ENCODE assay signal across 12 cellular contexts in genomic region chr5:111741270-111741669, GRCh38. TPM values are rescaled to one million over a fixed set of nuclear protein-coding genes. Genes with fewer than 3 reads are reported as not detected.
DNase-seq lines count a peak whose midpoint lies in the region; ATAC-seq, FAIRE-seq and TF ChIP-seq lines count a peak whose summit lies in the region.
"Had no signal": no experiment of that assay in that cellular context is flagged by ENCODE, and none has a peak within 500 bp of the region (broad histone marks: within the 10 kb centered on the region; RNA-seq: fewer than 3 reads in every experiment).

No MANE protein-coding gene starts in this region.

- no peak overlapping the region for H3K56ac ChIP-seq in H1 (replicated peaks; ENCODE audit: insufficient read length, low read depth, low read length)

- no peaks in the 10 kb centered on the region for H3K36me3 Mint-ChIP-seq in CD4-positive, alpha-beta T cell (ENCODE audit: low read depth)

- no peak overlapping the region for H4K5ac ChIP-seq in H1 (ENCODE audit: insufficient read length, low read depth, low read length)

- H3K27ac ChIP-seq in CD4-positive, alpha-beta T cell (ENCODE audit: low read depth, low read length) = no peak overlapping the region
- H3K27ac ChIP-seq in KOPT-K1 (ENCODE audit: low read depth, low read length, poor library complexity, severe bottlenecking) (peak overlapping the region; percentile 96), H1 (ENCODE audit: low read depth, low read length) (no peak overlapping the region)

- no peak overlapping the region for H2BK15ac ChIP-seq in H1 (ENCODE audit: low read length)

- FAIRE-seq in H1 (lab: Jason Lieb, UNC) = no peak

- TF ChIP-seq CTCF in CD4-positive, alpha-beta T cell (IDR thresholded peaks at IDR 0.05) = no peak
- no peak for TF ChIP-seq CTCF in H1 (IDR thresholded peaks at IDR 0.05; ENCODE audit: control extremely low read depth in 1 of 3, insufficient read depth in 1 of 3, low read depth in 1 of 3, low read length in 3 of 3)

- 0 out of 4 replicates have a peak overlapping the region, but pooled peaks of 1 of the 2 experiments have one; percentile 14 for H3K4me2 ChIP-seq in H1 (ENCODE audit: insufficient read depth in 1 of 2, low read depth in 2 of 2, low read length in 2 of 2)

- H3K36me3 ChIP-seq in KOPT-K1 (ENCODE audit: insufficient read depth, low read length) (peaks cover 11% of the 10 kb centered on the region), H1 (ENCODE audit: control insufficient read depth in 2 of 4, insufficient read depth in 4 of 4, low read length in 3 of 4) (no peaks in the 10 kb centered on the region)
- H3K36me3 ChIP-seq: stomach had no signal

- H2BK12ac ChIP-seq in H1 (ENCODE audit: low read depth, low read length) = no peak overlapping the region

- H3K4ac ChIP-seq in H1 (replicated peaks; ENCODE audit: insufficient read length, low read depth, low read length) = no peak overlapping the region

- peaks cover 4 to 26% (median 16%) of the 10 kb centered on the region in 4 experiments; a peak in 6 of 7 replicates for H3K4me1 ChIP-seq in H1 (replicated peaks in 1 of 4; ENCODE audit: control insufficient read depth in 3 of 4, insufficient read depth in 4 of 4, low read length in 3 of 4)
- H3K4me1 ChIP-seq: Caco-2 had no signal

- H3K23ac ChIP-seq in H1 (ENCODE audit: insufficient read length) = no peak overlapping the region

- H2AK5ac ChIP-seq in H1 (ENCODE audit: low read depth, low read length) = no peak overlapping the region

- intact Hi-C loops in CD4-positive, alpha-beta T cell (cut with DNase I, micrococcal nuclease) = no loop called here

- H2AFZ ChIP-seq in H1 (ENCODE audit: low read length) = no peak overlapping the region

- no peak for TF ChIP-seq POLR2A in H1 (IDR thresholded peaks at IDR 0.05; ENCODE audit: control extremely low read depth in 1 of 2, low read depth in 2 of 2, low read length in 2 of 2)

- no peak overlapping the region for H3K14ac ChIP-seq in H1 (ENCODE audit: insufficient read length)

- no peak overlapping the region for H3K9ac ChIP-seq in H1 (replicated peaks in 1 of 4; ENCODE audit: extremely low read depth in 1 of 4, low read depth in 3 of 4, low read length in 3 of 4)

- CTCF ChIA-PET in CD4-positive, alpha-beta T cell (lab: Charles Lee) = no interaction called here
- CTCF ChIA-PET in H1 (lab: Charles Lee; ENCODE audit: partially characterized antibody) = interaction anchor here (1.5 kb wide), 1 partner anchor 209 kb away, joined by 3 read pairs; no protein-coding TSS in a partner anchor

- H3K27me3 ChIP-seq in CD4-positive, alpha-beta T cell (ENCODE audit: control insufficient read depth, insufficient read depth, low read length) = no peaks in the 10 kb centered on the region
- no peaks in the 10 kb centered on the region for H3K27me3 ChIP-seq in H1 (replicated peaks in 1 of 4; ENCODE audit: control insufficient read depth in 3 of 4, extremely low read depth in 1 of 4, insufficient read depth in 3 of 4, low read length in 3 of 4)
- H3K27me3 ChIP-seq: stomach had no signal

- no peak overlapping the region for H2BK20ac ChIP-seq in H1 (ENCODE audit: low read length)

- H3K79me2 ChIP-seq in H1 (ENCODE audit: control insufficient read depth in 1 of 2, insufficient read depth in 2 of 2, low read length in 2 of 2) = peaks cover 8 to 98% of the 10 kb centered on the region in 2 experiments; a peak in 3 of 4 replicates

- no peak for TF ChIP-seq EP300 in H1 (IDR thresholded peaks at IDR 0.05; ENCODE audit: borderline replicate concordance in 1 of 2, low read depth in 2 of 2, low read length in 2 of 2)

- H4K20me1 ChIP-seq in H1 (replicated peaks in 1 of 2; ENCODE audit: control insufficient read depth in 1 of 2, insufficient read depth in 2 of 2, low read length in 2 of 2) = peaks cover 4 to 20% of the 10 kb centered on the region in 2 experiments

- H3K9me3 ChIP-seq in CD4-positive, alpha-beta T cell (ENCODE audit: control insufficient read depth, low read length) = no peaks in the 10 kb centered on the region
- H3K9me3 ChIP-seq in KOPT-K1 (ENCODE audit: insufficient read depth, low read length, poor library complexity, severe bottlenecking) (no peaks in the 10 kb centered on the region), H1 (ENCODE audit: insufficient read depth in 2 of 2, low read depth in 1 of 2, low read length in 1 of 2) (no peaks in the 10 kb centered on the region)
- H3K9me3 ChIP-seq: Caco-2, stomach had no signal

- no peak overlapping the region for H3K4me3 ChIP-seq in H1 (ENCODE audit: extremely low read depth in 1 of 4, insufficient read depth in 2 of 4, low read depth in 3 of 4, low read length in 4 of 4)
- H3K4me3 ChIP-seq: stomach had no signal

- ATAC-seq in CD4-positive, alpha-beta T cell (ENCODE audit: poor library complexity) = peak; percentile 26
- ATAC-seq in GM21390 (IDR thresholded peaks at IDR 0.05; ENCODE audit: unreplicated experiment) = peak; percentile 62
- ATAC-seq: HCT116 had no signal

- peaks cover 21% of the 10 kb centered on the region for H3K4me1 Mint-ChIP-seq in CD4-positive, alpha-beta T cell (ENCODE audit: low read depth)

- peak overlapping the region; percentile 38 for H3K4me3 Mint-ChIP-seq in CD4-positive, alpha-beta T cell

- POLR2A ChIA-PET in CD4-positive, alpha-beta T cell (lab: Charles Lee) = no interaction called here
- POLR2A ChIA-PET in H1 (lab: Charles Lee; ENCODE audit: partially characterized antibody) = interaction anchor here (2.1 to 2.4 kb wide), 2 partner anchors 11 to 16 kb away, joined by 10 to 25 read pairs; partner anchors contain the start of gene NREP

- H2BK120ac ChIP-seq in H1 (replicated peaks; ENCODE audit: low read depth, low read length) = no peak overlapping the region

- no peaks in the 10 kb centered on the region for H3K23me2 ChIP-seq in H1 (ENCODE audit: low read depth, low read length)

- H3K27ac Mint-ChIP-seq in CD4-positive, alpha-beta T cell = no peak overlapping the region

- no peak overlapping the region for H4K91ac ChIP-seq in H1 (replicated peaks; ENCODE audit: insufficient read length, low read length)

- WGBS in H1 (ENCODE audit: extremely low coverage in 1 of 2, insufficient coverage in 1 of 2, insufficient read length in 1 of 2, insufficient replicate concordance in 2 of 2, low coverage in 1 of 2, low lambda C conversion rate in 2 of 2, missing lambda C conversion rate in 1 of 2), 2 experiments = 70% methylated on average over 3 of the region's 3 CpGs; no CpG with 5 or more reads in 1 of the 2 experiments

- no peaks in the 10 kb centered on the region for H3K9me3 Mint-ChIP-seq in CD4-positive, alpha-beta T cell

- H4K8ac ChIP-seq in H1 (ENCODE audit: extremely low read depth, insufficient read depth, low read length) = no peak overlapping the region

- H3K27me3 Mint-ChIP-seq in CD4-positive, alpha-beta T cell = no peaks in the 10 kb centered on the region

- DNase-seq in CD4-positive, alpha-beta T cell = no peak
- DNase-seq in H1 (ENCODE audit: low read depth in 1 of 2, low spot score in 2 of 2) (no peak), GF-D8 (lab: John Stamatoyannopoulos, UW) (no peak), AG08396 (ENCODE audit: low spot score) (no peak), HuH-7 (ENCODE audit: low spot score) (no peak)
- no peak for DNase-seq in stimulated activated CD4-positive, alpha-beta T cell treated with anti-CD3 and anti-CD28 coated beads, Interleukin-1b, Interleukin-23, amount 100 ng/mL, for 48 hours
- DNase-seq: Caco-2, dermis blood vessel endothelial cell, stomach had no signal

- H2BK5ac ChIP-seq in H1 (ENCODE audit: low read depth, low read length) = no peak overlapping the region

- no peak overlapping the region for H3K18ac ChIP-seq in H1 (ENCODE audit: extremely low read depth, low read length)

- peaks cover 2% of the 10 kb centered on the region; the same call in 1 of the 2 replicates for H3K79me1 ChIP-seq in H1 (ENCODE audit: low read depth, low read length)

- no peak for TF ChIP-seq RAD21 in H1 (IDR thresholded peaks at IDR 0.05 in 1 of 2, conservative IDR thresholded peaks at IDR 0.05 in 1 of 2; ENCODE audit: low read depth in 2 of 2, low read length in 2 of 2)

TF ChIP-seq in H1, 55 proteins besides CTCF, POLR2A, EP300 and RAD21:
- TF ChIP-seq SP4 (IDR thresholded peaks at IDR 0.05; ENCODE audit: low read length) = no peak
- TF ChIP-seq POU5F1 (IDR thresholded peaks at IDR 0.05; ENCODE audit: low read depth, low read length) = peak; percentile 47; the same call in 1 of the 2 replicates

RNA-seq across cellular contexts. Expression of gene NREP, which starts 15.7 kb away (rescaled TPM):
- 1 to 10 TPM; 2.3 to 2.9 TPM for total RNA-seq in CD4-positive, alpha-beta T cell
- 254 and 271 TPM in 2 replicates for total RNA-seq in H1 (2021; fragmentation: NEBNext Ultra II Directional; extraction: Animal tissue kit (Norgen Biotek cat#: 25700))
- polyA plus RNA-seq in H1 (2011; rRNA removed) = 171 and 301 TPM in 2 replicates
- 298 TPM for polyA plus RNA-seq in H1 (2011; cell fraction: cytosol; rRNA removed)
- polyA plus RNA-seq in H1 (2011; cell fraction: nucleus; rRNA removed) = 110 TPM
- polyA plus RNA-seq in H1 (2012, experiment 1 of 2) = 155 to 220 TPM (median 172 TPM) in 4 replicates
- 147 TPM for polyA plus RNA-seq in H1 (2012, experiment 2 of 2)
- 272 TPM for polyA plus RNA-seq in H1 (2013, experiment 1 of 2)
- 278 TPM for polyA plus RNA-seq in H1 (2013, experiment 2 of 2)
- 145 and 168 TPM in 2 replicates for polyA minus RNA-seq in H1 (2011; rRNA and poly(A)+ RNA removed)
- 88.7 TPM for polyA minus RNA-seq in H1 (2011; cell fraction: cytosol; rRNA and poly(A)+ RNA removed)
- 211 TPM for polyA minus RNA-seq in H1 (2011; cell fraction: nucleus; rRNA and poly(A)+ RNA removed)

Comparison
In these comparisons a context has a peak if more than half of its experiments do, and no peak if none do; other contexts are left out.
1. RNA of gene NREP, which starts 15.7 kb away (total RNA-seq): 254 to 271 TPM in H1; 2.3 to 2.9 TPM in CD4-positive, alpha-beta T cell; every median in the first group is over 10 times any median in the second.